8 cellular contexts compared by ENCODE assay signal in the genomic region with DNA sequence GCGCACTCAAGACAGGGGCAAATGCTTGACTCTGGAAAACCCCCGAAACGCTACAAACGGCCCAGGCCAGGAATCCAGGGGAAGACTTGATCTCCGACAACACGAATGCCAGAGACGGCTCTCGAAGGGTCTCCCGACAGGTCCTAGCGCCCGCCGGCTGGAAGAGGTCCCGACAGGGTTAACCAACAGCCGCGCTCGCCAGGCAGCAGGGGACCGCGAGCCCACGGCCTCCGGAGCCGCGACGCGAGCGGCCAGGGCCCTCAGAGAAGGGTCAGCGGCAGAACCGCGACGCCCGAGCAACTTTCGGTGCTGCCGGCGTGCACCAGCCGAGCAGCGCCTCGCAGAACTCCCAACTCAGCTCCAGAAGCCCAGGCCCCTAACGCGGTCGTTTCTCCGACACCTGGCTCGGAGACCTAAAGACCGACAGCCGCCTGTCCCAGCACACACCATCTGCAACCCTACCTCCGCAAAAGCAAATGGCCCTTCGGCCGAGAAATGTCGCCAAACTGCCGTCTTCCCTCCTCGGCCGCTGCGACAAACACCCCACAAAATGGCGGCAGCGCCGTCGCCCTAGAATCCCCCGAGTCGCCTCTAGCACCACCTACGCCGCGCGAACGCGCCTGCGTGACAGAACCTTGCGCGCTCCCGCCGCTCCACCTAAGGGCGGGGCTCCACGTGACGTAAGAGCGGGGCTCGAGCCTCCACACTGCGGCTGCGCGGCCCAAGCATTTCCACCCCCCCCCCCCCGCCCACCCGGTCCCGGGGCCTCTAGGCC. TPM values are rescaled to one million over a fixed set of nuclear protein-coding genes. Genes with fewer than 3 reads are reported as not detected.
DNase-seq lines count a peak whose midpoint lies in the region; ATAC-seq and TF ChIP-seq lines count a peak whose summit lies in the region.

Gene CLK4 (minus strand): TSS at position 567 of the 775 bp plus-strand sequence. CDS start 3,634 bp downstream, outside the sequence.

- H3K4me3 ChIP-seq in psoas muscle (peak within 1 kb of the TSS; percentile 85), urinary bladder (ENCODE audit: low read depth, low read length) (peak within 1 kb of the TSS; percentile 60)

- peak within 1 kb of the TSS; percentile 98 for H3K27ac Mint-ChIP-seq in T-helper 17 cell

- intact Hi-C loops in left ventricle myocardium superior (cut with micrococcal nuclease) (no loop called here), psoas muscle (cut with DNase I) (loop anchor here in 1 of 2 donors (2.0 kb wide), 1 partner anchor 104 kb away; the partner anchor contains the start of gene ZNF354A)

- TF ChIP-seq CTCF in psoas muscle (IDR thresholded peaks at IDR 0.05), result no peak

- H3K4me3 Mint-ChIP-seq in T-helper 17 cell, result peak within 1 kb of the TSS; percentile 98

- no peaks in the 10 kb centered on the region for H3K27me3 ChIP-seq in psoas muscle (ENCODE audit: insufficient read depth in 3 of 3, low read length in 2 of 3)

- H3K27ac ChIP-seq in psoas muscle (peak within 1 kb of the TSS; percentile 97), urinary bladder (ENCODE audit: low read depth) (peak within 1 kb of the TSS; percentile 97)

- DNase-seq in NCI-H187 (lab: John Stamatoyannopoulos, UW) (peak; percentile 78 to 80), T-helper 17 cell (peak; percentile 93 to 98 (median 96)), amygdala (lab: John Stamatoyannopoulos, UW) (peak; percentile 31 to 96 (median 88)), left ventricle myocardium superior (peak; percentile 99), psoas muscle (peak; percentile 96 to 99)

- peaks cover 21% of the 10 kb centered on the region for H3K4me1 Mint-ChIP-seq in T-helper 17 cell

- 0 to 1% (median 0%) methylated on average over 66 to 78 of the region's 79 CpGs for WGBS in psoas muscle, 3 donors
- WGBS in urinary bladder, result under 1% methylated on average over 79 of the region's 79 CpGs

- H3K36me3 ChIP-seq in psoas muscle (ENCODE audit: insufficient read depth in 1 of 2, low read depth in 1 of 2) (peaks cover 0 to 16% of the 10 kb centered on the region in 2 donors), urinary bladder (ENCODE audit: insufficient read depth) (peaks cover 2% of the 10 kb centered on the region)

- H3K4me1 ChIP-seq in psoas muscle (peaks cover 32% of the 10 kb centered on the region), urinary bladder (ENCODE audit: insufficient read depth) (no peaks in the 10 kb centered on the region)

- ATAC-seq in GM18499 (IDR thresholded peaks at IDR 0.05; ENCODE audit: insufficient read depth, unreplicated experiment) (peak; percentile 42), HG02885 (IDR thresholded peaks at IDR 0.05; ENCODE audit: poor library complexity, unreplicated experiment) (peak; percentile 83), T-helper 17 cell (peak; percentile 89), left ventricle myocardium superior (peak; percentile 97), psoas muscle (peak; percentile 94 to 97 (median 95))

- H3K36me3 Mint-ChIP-seq in T-helper 17 cell (ENCODE audit: low read depth), result peaks cover 5% of the 10 kb centered on the region

- H3K27me3 Mint-ChIP-seq in T-helper 17 cell, result no peaks in the 10 kb centered on the region

- H3K9me3 ChIP-seq in T-helper 17 cell (ENCODE audit: control insufficient read depth, low read length, poor library complexity, severe bottlenecking), result no peaks in the 10 kb centered on the region
- no peaks in the 10 kb centered on the region for H3K9me3 ChIP-seq in psoas muscle

RNA-seq across cellular contexts. Expression of gene CLK4, which starts in this region (rescaled TPM):
- total RNA-seq in T-helper 17 cell (10 to 100 TPM; 82.5 to 84.1 TPM), left ventricle myocardium superior (23.5 TPM), psoas muscle (10 to 100 TPM; 15.1 to 31.5 (median 17.8) TPM), urinary bladder (76.4 TPM)
- polyA plus RNA-seq in psoas muscle (10 to 100 TPM in 2 of 3 donors, 1 to 10 TPM in 1; 4.9 to 13.8 (median 13.7) TPM), urinary bladder (14.6 TPM)

Comparison
In these comparisons a context has a peak if more than half of its experiments do, and no peak if none do; other contexts are left out.
1. Peak in every context shown above with its lines: DNase-seq, ATAC-seq, H3K4me3 ChIP-seq and H3K27ac ChIP-seq.
2. ATAC-seq: peak in every context shown above with its lines; median percentile 97 in left ventricle myocardium superior; 95 in psoas muscle; 89 in T-helper 17 cell; 83 in HG02885; 42 in GM18499.